In genomic region chr18:32470713-32471633, GRCh38 we compare ENCODE assay signal across 1 cellular context.
TF ChIP-seq lines count a peak whose summit lies in the region.

Gene GAREM1 (minus strand): TSS chr18:32470882. CDS start chr18:32470428, 454 bp downstream.

TF ChIP-seq in HepG2, 621 proteins besides CTCF, POLR2A, EP300 and RAD21 (continued from another document):
- TF ChIP-seq ZNF350 (CRISPR knock-in tag; IDR thresholded peaks at IDR 0.05; ENCODE audit: borderline replicate concordance, low read depth): peak; percentile 64; the same call in 1 of the 2 replicates
- TF ChIP-seq SAP130 (CRISPR knock-in tag; IDR thresholded peaks at IDR 0.05; ENCODE audit: low read depth): peak; percentile 50
- no peak for TF ChIP-seq ZNF326 (CRISPR knock-in tag; IDR thresholded peaks at IDR 0.05; ENCODE audit: borderline replicate concordance)
- no peak for TF ChIP-seq ZNF883 (CRISPR knock-in tag; IDR thresholded peaks at IDR 0.05; ENCODE audit: not compliant biosample characterization)
- no peak for TF ChIP-seq BCL6 (CRISPR knock-in tag; IDR thresholded peaks at IDR 0.05)
- no peak for TF ChIP-seq ZNF180 (CRISPR knock-in tag; IDR thresholded peaks at IDR 0.05; ENCODE audit: borderline replicate concordance, low read depth)
- TF ChIP-seq NFIC (IDR thresholded peaks at IDR 0.05; ENCODE audit: low read length): no peak
- TF ChIP-seq CHCHD3 (CRISPR knock-in tag; IDR thresholded peaks at IDR 0.05): no peak
- no peak for TF ChIP-seq ZNF33A (CRISPR knock-in tag; IDR thresholded peaks at IDR 0.05; ENCODE audit: borderline replicate concordance)
